In genomic region chr10:20515654-20516053, GRCh38 we compare ENCODE assay signal across 27 cellular contexts.
"Had no signal": no experiment of that assay in that cellular context is flagged by ENCODE, and none has a peak within 500 bp of the region (broad histone marks: within the 10 kb centered on the region; RNA-seq: fewer than 3 reads in every experiment).

No MANE protein-coding gene starts in this region.

- H3K9me3 ChIP-seq: stomach, suprapubic skin, testis, thoracic aorta, thyroid gland, tibial artery, transverse colon, upper lobe of left lung, upper lobe of right lung, uterus, vagina had no signal

- H3K27ac ChIP-seq: stomach, suprapubic skin, testis, thoracic aorta, thyroid gland, tibial artery, tibial nerve, transverse colon, upper lobe of left lung, upper lobe of right lung, uterus, vagina had no signal

- DNase-seq: stimulated activated CD4-positive, alpha-beta T cell treated with anti-CD3 and anti-CD28 coated beads, Interleukin-2, amount 100 ng/mL, for 48 hours; stimulated activated CD4-positive, alpha-beta T cell treated with anti-CD3 and anti-CD28 coated beads, Interleukin-4, amount 100 ng/mL, for 1 hour; stimulated activated CD4-positive, alpha-beta T cell treated with anti-CD3 and anti-CD28 coated beads, Interleukin-4, amount 100 ng/mL, for 24 hours; stimulated activated CD4-positive, alpha-beta T cell treated with anti-CD3 and anti-CD28 coated beads, Interleukin-4, amount 100 ng/mL, for 4 hours; stimulated activated CD8-positive, alpha-beta memory T cell treated with anti-CD3 and anti-CD28 coated beads, Interleukin-4, amount 100 ng/mL, for 48 hours; stimulated activated naive B cell treated with anti-CD40 and anti-IgM and Interleukin-4, amounts not matched to agents 10 μg/mL and 1 μg/mL and 100 μg/mL, for 72 hours; stimulated activated naive CD4-positive, alpha-beta T cell; stimulated activated naive CD4-positive, alpha-beta T cell treated with Interleukin-2 at 50 U/mL for 16 hours; stimulated activated naive CD8-positive, alpha-beta T cell treated with anti-CD3 and anti-CD28 coated beads, Interleukin-15, amount 100 ng/mL, for 72 hours; stimulated activated naive CD8-positive, alpha-beta T cell treated with anti-CD3 and anti-CD28 coated beads, Interleukin-15, Interleukin-2, amounts not matched to agents 100 U/mL and 50 U/mL, for 24 hours; stomach; substantia nigra; testis; thyroid gland; tibial artery; transverse colon; upper lobe of left lung; upper lobe of right lung; uterus had no signal

- H3K27ac Mint-ChIP-seq: stimulated activated effector memory CD8-positive, alpha-beta T cell treated with anti-CD3 and anti-CD28 coated beads, Interleukin-12 subunit alpha, Interleukin-12 subunit beta, amount 100 ng/mL, for 72 hours; stimulated activated memory B cell treated with anti-CD40 and anti-IgM and Interleukin-4, amounts not matched to agents 10 μg/mL and 1 μg/mL and 100 μg/mL, for 72 hours; stimulated activated naive B cell treated with anti-CD40 and anti-IgM and Interleukin-4, amounts not matched to agents 10 μg/mL and 1 μg/mL and 100 μg/mL, for 72 hours; stimulated activated naive CD8-positive, alpha-beta T cell treated with anti-CD3 and anti-CD28 coated beads, Interleukin-15, amount 100 ng/mL, for 72 hours; stimulated activated naive CD8-positive, alpha-beta T cell treated with anti-CD3 and anti-CD28 coated beads, Interleukin-15, Interleukin-2, amounts not matched to agents 100 ng/mL and 50 ng/mL, for 24 hours; type B pancreatic cell had no signal

- H3K4me1 ChIP-seq: stomach, suprapubic skin, testis, thyroid gland, tibial artery, tibial nerve, transverse colon, upper lobe of left lung, upper lobe of right lung, uterus, vagina had no signal

- H3K36me3 ChIP-seq: stomach, suprapubic skin, thoracic aorta, thyroid gland, tibial artery, tibial nerve, transverse colon, upper lobe of left lung, upper lobe of right lung, uterus, vagina had no signal

- H3K27me3 ChIP-seq: stomach, suprapubic skin, testis, thyroid gland, tibial artery, tibial nerve, transverse colon, upper lobe of left lung, upper lobe of right lung, uterus, vagina had no signal

- H3K27me3 Mint-ChIP-seq: stimulated activated memory B cell treated with anti-CD40 and anti-IgM and Interleukin-4, amounts not matched to agents 10 μg/mL and 1 μg/mL and 100 μg/mL, for 72 hours; stimulated activated naive B cell treated with anti-CD40 and anti-IgM and Interleukin-4, amounts not matched to agents 10 μg/mL and 1 μg/mL and 100 μg/mL, for 72 hours; stimulated activated naive CD8-positive, alpha-beta T cell treated with anti-CD3 and anti-CD28 coated beads, Interleukin-15, amount 100 ng/mL, for 72 hours; stimulated activated naive CD8-positive, alpha-beta T cell treated with anti-CD3 and anti-CD28 coated beads, Interleukin-15, Interleukin-2, amounts not matched to agents 100 ng/mL and 50 ng/mL, for 24 hours; type B pancreatic cell had no signal

- H3K4me3 ChIP-seq: stomach, suprapubic skin, testis, thoracic aorta, thyroid gland, tibial artery, tibial nerve, transverse colon, upper lobe of left lung, upper lobe of right lung, uterus, vagina had no signal

- H3K9me3 Mint-ChIP-seq: type B pancreatic cell had no signal

- H3K36me3 Mint-ChIP-seq: stimulated activated effector memory CD8-positive, alpha-beta T cell treated with anti-CD3 and anti-CD28 coated beads, Interleukin-12 subunit alpha, Interleukin-12 subunit beta, amount 100 ng/mL, for 72 hours; stimulated activated memory B cell treated with anti-CD40 and anti-IgM and Interleukin-4, amounts not matched to agents 10 μg/mL and 1 μg/mL and 100 μg/mL, for 72 hours; stimulated activated naive B cell treated with anti-CD40 and anti-IgM and Interleukin-4, amounts not matched to agents 10 μg/mL and 1 μg/mL and 100 μg/mL, for 72 hours; type B pancreatic cell had no signal

- H3K4me3 Mint-ChIP-seq: stimulated activated effector memory CD8-positive, alpha-beta T cell treated with anti-CD3 and anti-CD28 coated beads, Interleukin-12 subunit alpha, Interleukin-12 subunit beta, amount 100 ng/mL, for 72 hours; stimulated activated memory B cell treated with anti-CD40 and anti-IgM and Interleukin-4, amounts not matched to agents 10 μg/mL and 1 μg/mL and 100 μg/mL, for 72 hours; stimulated activated naive B cell treated with anti-CD40 and anti-IgM and Interleukin-4, amounts not matched to agents 10 μg/mL and 1 μg/mL and 100 μg/mL, for 72 hours; stimulated activated naive CD8-positive, alpha-beta T cell treated with anti-CD3 and anti-CD28 coated beads, Interleukin-15, amount 100 ng/mL, for 72 hours; stimulated activated naive CD8-positive, alpha-beta T cell treated with anti-CD3 and anti-CD28 coated beads, Interleukin-15, Interleukin-2, amounts not matched to agents 100 ng/mL and 50 ng/mL, for 24 hours; type B pancreatic cell had no signal

- H3K4me1 Mint-ChIP-seq: stimulated activated effector memory CD8-positive, alpha-beta T cell treated with anti-CD3 and anti-CD28 coated beads, Interleukin-12 subunit alpha, Interleukin-12 subunit beta, amount 100 ng/mL, for 72 hours; stimulated activated memory B cell treated with anti-CD40 and anti-IgM and Interleukin-4, amounts not matched to agents 10 μg/mL and 1 μg/mL and 100 μg/mL, for 72 hours; stimulated activated naive B cell treated with anti-CD40 and anti-IgM and Interleukin-4, amounts not matched to agents 10 μg/mL and 1 μg/mL and 100 μg/mL, for 72 hours; stimulated activated naive CD8-positive, alpha-beta T cell treated with anti-CD3 and anti-CD28 coated beads, Interleukin-15, amount 100 ng/mL, for 72 hours had no signal

- ATAC-seq: stimulated activated effector memory CD8-positive, alpha-beta T cell treated with anti-CD3 and anti-CD28 coated beads, Interleukin-12 subunit alpha, Interleukin-12 subunit beta, amount 100 ng/mL, for 72 hours; stimulated activated memory B cell treated with anti-CD40 and anti-IgM and Interleukin-4, amounts not matched to agents 10 μg/mL and 1 μg/mL and 100 μg/mL, for 72 hours; stimulated activated naive B cell treated with anti-CD40 and anti-IgM and Interleukin-4, amounts not matched to agents 10 μg/mL and 1 μg/mL and 100 μg/mL, for 72 hours; stimulated activated naive CD8-positive, alpha-beta T cell treated with anti-CD3 and anti-CD28 coated beads, Interleukin-15, amount 100 ng/mL, for 72 hours; stimulated activated naive CD8-positive, alpha-beta T cell treated with anti-CD3 and anti-CD28 coated beads, Interleukin-15, Interleukin-2, amounts not matched to agents 100 U/mL and 50 U/mL, for 24 hours; upper lobe of right lung had no signal
